ENCODE assay signal across 9 cellular contexts in genomic region chr2:148674063-148675020, GRCh38. TPM values are rescaled to one million over a fixed set of nuclear protein-coding genes. Genes with fewer than 3 reads are reported as not detected.
DNase-seq lines count a peak whose midpoint lies in the region; ATAC-seq and TF ChIP-seq lines count a peak whose summit lies in the region.
"Had no signal": no experiment of that assay in that cellular context is flagged by ENCODE, and none has a peak within 500 bp of the region (broad histone marks: within the 10 kb centered on the region; RNA-seq: fewer than 3 reads in every experiment).

No MANE protein-coding gene starts in this region.

- H3K27ac ChIP-seq in VCaP, result no peak overlapping the region

- peaks cover 12% of the 10 kb centered on the region for H3K36me3 Mint-ChIP-seq in activated CD8-positive, alpha-beta memory T cell treated with anti-CD3 and anti-CD28 coated beads, Interleukin-2, amount 10 ng/mL, durations not matched to agents 7 days and 5 days
- H3K36me3 Mint-ChIP-seq in stimulated activated effector memory CD8-positive, alpha-beta T cell treated with anti-CD3 and anti-CD28 coated beads, Interleukin-12 subunit alpha, Interleukin-12 subunit beta, amount 100 ng/mL, for 72 hours, result no peaks in the 10 kb centered on the region

- no peak overlapping the region for H3K4me3 Mint-ChIP-seq in activated CD8-positive, alpha-beta memory T cell treated with anti-CD3 and anti-CD28 coated beads, Interleukin-2, amount 10 ng/mL, durations not matched to agents 7 days and 5 days
- H3K4me3 Mint-ChIP-seq in stimulated activated effector memory CD8-positive, alpha-beta T cell treated with anti-CD3 and anti-CD28 coated beads, Interleukin-12 subunit alpha, Interleukin-12 subunit beta, amount 100 ng/mL, for 72 hours, result no peak overlapping the region
- H3K4me3 Mint-ChIP-seq: dendritic cell treated with granulocyte-macrophage colony-stimulating factor and Interleukin-4, amounts not matched to agents 40 ng/mL and 50 ng/mL, for 4 days had no signal

- no peak overlapping the region for H3K27ac Mint-ChIP-seq in activated CD8-positive, alpha-beta memory T cell treated with anti-CD3 and anti-CD28 coated beads, Interleukin-2, amount 10 ng/mL, durations not matched to agents 7 days and 5 days
- no peak overlapping the region for H3K27ac Mint-ChIP-seq in stimulated activated effector memory CD8-positive, alpha-beta T cell treated with anti-CD3 and anti-CD28 coated beads, Interleukin-12 subunit alpha, Interleukin-12 subunit beta, amount 100 ng/mL, for 72 hours
- H3K27ac Mint-ChIP-seq: dendritic cell treated with granulocyte-macrophage colony-stimulating factor and Interleukin-4, amounts not matched to agents 40 ng/mL and 50 ng/mL, for 4 days had no signal

- CTCF ChIA-PET in activated CD8-positive, alpha-beta memory T cell treated with anti-CD3 and anti-CD28 coated beads, Interleukin-2, amount 10 ng/mL, durations not matched to agents 7 days and 5 days (lab: Charles Lee), result interaction anchor here (1.1 kb wide), 1 partner anchor 46 kb away, joined by 3 read pairs; no protein-coding TSS in a partner anchor

- peaks cover 11% of the 10 kb centered on the region for H3K4me1 Mint-ChIP-seq in activated CD8-positive, alpha-beta memory T cell treated with anti-CD3 and anti-CD28 coated beads, Interleukin-2, amount 10 ng/mL, durations not matched to agents 7 days and 5 days
- H3K4me1 Mint-ChIP-seq in stimulated activated effector memory CD8-positive, alpha-beta T cell treated with anti-CD3 and anti-CD28 coated beads, Interleukin-12 subunit alpha, Interleukin-12 subunit beta, amount 100 ng/mL, for 72 hours, result peaks cover 71% of the 10 kb centered on the region

- no peak overlapping the region for H3K4me3 ChIP-seq in fibroblast of villous mesenchyme (ENCODE audit: low read depth, low read length)

- H3K27me3 Mint-ChIP-seq in activated CD8-positive, alpha-beta memory T cell treated with anti-CD3 and anti-CD28 coated beads, Interleukin-2, amount 10 ng/mL, durations not matched to agents 7 days and 5 days, result no peaks in the 10 kb centered on the region
- H3K27me3 Mint-ChIP-seq: dendritic cell treated with granulocyte-macrophage colony-stimulating factor and Interleukin-4, amounts not matched to agents 40 ng/mL and 50 ng/mL, for 4 days had no signal

- ATAC-seq in activated CD8-positive, alpha-beta memory T cell treated with anti-CD3 and anti-CD28 coated beads, Interleukin-2, amount 10 ng/mL, durations not matched to agents 7 days and 5 days, result peak; percentile 55
- ATAC-seq in stimulated activated effector memory CD8-positive, alpha-beta T cell treated with anti-CD3 and anti-CD28 coated beads, Interleukin-12 subunit alpha, Interleukin-12 subunit beta, amount 100 ng/mL, for 72 hours, result peak; percentile 50
- ATAC-seq in GM18858 (IDR thresholded peaks at IDR 0.05; ENCODE audit: unreplicated experiment), result no peak

- H3K9me3 Mint-ChIP-seq in activated CD8-positive, alpha-beta memory T cell treated with anti-CD3 and anti-CD28 coated beads, Interleukin-2, amount 10 ng/mL, durations not matched to agents 7 days and 5 days (ENCODE audit: low read depth), result peaks cover 3% of the 10 kb centered on the region
- H3K9me3 Mint-ChIP-seq in stimulated activated effector memory CD8-positive, alpha-beta T cell treated with anti-CD3 and anti-CD28 coated beads, Interleukin-12 subunit alpha, Interleukin-12 subunit beta, amount 100 ng/mL, for 72 hours, result peaks cover 2% of the 10 kb centered on the region
- H3K9me3 Mint-ChIP-seq: dendritic cell treated with granulocyte-macrophage colony-stimulating factor and Interleukin-4, amounts not matched to agents 40 ng/mL and 50 ng/mL, for 4 days had no signal

- peak; percentile 43 for DNase-seq in activated CD8-positive, alpha-beta memory T cell treated with anti-CD3 and anti-CD28 coated beads, Interleukin-2, amount 10 ng/mL, durations not matched to agents 7 days and 5 days
- DNase-seq in activated CD8-positive, alpha-beta memory T cell treated with anti-CD3 and anti-CD28 coated beads for 24 hours, result no peak
- DNase-seq in HPDE6-E6E7 (ENCODE audit: extremely low spot score) (peak; percentile 22), fibroblast of villous mesenchyme (ENCODE audit: low read depth) (no peak)
- peak; percentile 10 to 58 for DNase-seq in stimulated activated effector memory CD8-positive, alpha-beta T cell treated with anti-CD3 and anti-CD28 coated beads, Interleukin-12 subunit alpha, Interleukin-12 subunit beta, amount 100 ng/mL, for 72 hours (ENCODE audit: low spot score in 2 of 2)
- DNase-seq in effector CD8-positive, alpha-beta T cell (lab: John Stamatoyannopoulos, UW), result no peak

- TF ChIP-seq CTCF in VCaP (conservative IDR thresholded peaks at IDR 0.05) (peak; percentile 58), fibroblast of villous mesenchyme (IDR thresholded peaks at IDR 0.05; ENCODE audit: insufficient read depth, low read depth, low read length) (peak; percentile 77)

RNA-seq across cellular contexts. Expression of gene EPC2, which starts 29.8 kb away (rescaled TPM):
- total RNA-seq in activated CD8-positive, alpha-beta memory T cell treated with anti-CD3 and anti-CD28 coated beads, Interleukin-2, amount 10 ng/mL, durations not matched to agents 7 days and 5 days, result 10 to 100 TPM; 19.4 to 21.8 TPM
- total RNA-seq in fibroblast of villous mesenchyme, result 19.6 and 23.3 TPM in 2 replicates

Comparison
In these comparisons a context has a peak if more than half of its experiments do, and no peak if none do; other contexts are left out.
1. DNase-seq: peak in activated CD8-positive, alpha-beta memory T cell treated with anti-CD3 and anti-CD28 coated beads, Interleukin-2, amount 10 ng/mL, durations not matched to agents 7 days and 5 days (single experiment), HPDE6-E6E7 (single experiment) and stimulated activated effector memory CD8-positive, alpha-beta T cell treated with anti-CD3 and anti-CD28 coated beads, Interleukin-12 subunit alpha, Interleukin-12 subunit beta, amount 100 ng/mL, for 72 hours (2 of 2); none in activated CD8-positive, alpha-beta memory T cell treated with anti-CD3 and anti-CD28 coated beads for 24 hours (single experiment), fibroblast of villous mesenchyme (single experiment) and effector CD8-positive, alpha-beta T cell (single experiment).